1 cellular context compared by ENCODE assay signal in the genomic region with DNA sequence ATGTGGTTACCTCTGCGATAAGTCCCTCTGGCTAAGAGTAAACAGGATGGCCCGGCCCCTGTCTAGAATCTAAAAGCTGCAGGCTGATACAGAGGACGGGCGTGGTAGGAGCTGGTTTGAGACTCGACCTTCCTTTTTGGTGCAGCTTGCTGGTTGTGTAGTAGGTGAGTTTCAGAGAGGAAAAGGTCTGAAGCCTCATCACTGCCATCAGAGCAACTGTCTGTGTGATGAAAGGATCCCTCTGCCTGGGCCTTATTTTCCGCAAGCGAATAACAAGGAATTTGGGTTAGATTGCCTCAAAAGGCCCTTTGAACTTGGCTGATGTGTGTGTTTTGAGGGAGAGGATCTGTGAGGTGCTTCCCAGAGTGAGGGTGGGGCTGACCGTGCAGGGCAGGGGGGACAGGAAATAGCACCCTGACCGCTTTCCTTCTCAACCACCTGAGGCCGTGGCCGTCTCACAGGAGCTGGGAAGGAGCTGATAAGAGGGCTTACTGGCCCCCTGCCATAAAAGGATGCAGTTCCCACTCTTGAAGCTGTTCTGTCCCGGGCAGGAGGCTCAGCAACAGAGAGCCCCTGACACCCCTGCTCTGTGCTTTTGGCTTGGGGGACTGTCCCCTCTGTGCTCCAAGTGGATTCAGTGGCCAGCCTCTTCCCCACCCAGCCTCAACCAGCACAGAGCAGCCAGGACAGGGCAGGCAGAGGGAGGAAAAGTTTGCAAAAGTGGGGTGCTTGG.
TF ChIP-seq lines count a peak whose summit lies in the region.

No MANE protein-coding gene starts in this region.

TF ChIP-seq in GM23338, 12 proteins besides CTCF, POLR2A, EP300 and RAD21 (continued from another document):
- TF ChIP-seq, protein P1, sequence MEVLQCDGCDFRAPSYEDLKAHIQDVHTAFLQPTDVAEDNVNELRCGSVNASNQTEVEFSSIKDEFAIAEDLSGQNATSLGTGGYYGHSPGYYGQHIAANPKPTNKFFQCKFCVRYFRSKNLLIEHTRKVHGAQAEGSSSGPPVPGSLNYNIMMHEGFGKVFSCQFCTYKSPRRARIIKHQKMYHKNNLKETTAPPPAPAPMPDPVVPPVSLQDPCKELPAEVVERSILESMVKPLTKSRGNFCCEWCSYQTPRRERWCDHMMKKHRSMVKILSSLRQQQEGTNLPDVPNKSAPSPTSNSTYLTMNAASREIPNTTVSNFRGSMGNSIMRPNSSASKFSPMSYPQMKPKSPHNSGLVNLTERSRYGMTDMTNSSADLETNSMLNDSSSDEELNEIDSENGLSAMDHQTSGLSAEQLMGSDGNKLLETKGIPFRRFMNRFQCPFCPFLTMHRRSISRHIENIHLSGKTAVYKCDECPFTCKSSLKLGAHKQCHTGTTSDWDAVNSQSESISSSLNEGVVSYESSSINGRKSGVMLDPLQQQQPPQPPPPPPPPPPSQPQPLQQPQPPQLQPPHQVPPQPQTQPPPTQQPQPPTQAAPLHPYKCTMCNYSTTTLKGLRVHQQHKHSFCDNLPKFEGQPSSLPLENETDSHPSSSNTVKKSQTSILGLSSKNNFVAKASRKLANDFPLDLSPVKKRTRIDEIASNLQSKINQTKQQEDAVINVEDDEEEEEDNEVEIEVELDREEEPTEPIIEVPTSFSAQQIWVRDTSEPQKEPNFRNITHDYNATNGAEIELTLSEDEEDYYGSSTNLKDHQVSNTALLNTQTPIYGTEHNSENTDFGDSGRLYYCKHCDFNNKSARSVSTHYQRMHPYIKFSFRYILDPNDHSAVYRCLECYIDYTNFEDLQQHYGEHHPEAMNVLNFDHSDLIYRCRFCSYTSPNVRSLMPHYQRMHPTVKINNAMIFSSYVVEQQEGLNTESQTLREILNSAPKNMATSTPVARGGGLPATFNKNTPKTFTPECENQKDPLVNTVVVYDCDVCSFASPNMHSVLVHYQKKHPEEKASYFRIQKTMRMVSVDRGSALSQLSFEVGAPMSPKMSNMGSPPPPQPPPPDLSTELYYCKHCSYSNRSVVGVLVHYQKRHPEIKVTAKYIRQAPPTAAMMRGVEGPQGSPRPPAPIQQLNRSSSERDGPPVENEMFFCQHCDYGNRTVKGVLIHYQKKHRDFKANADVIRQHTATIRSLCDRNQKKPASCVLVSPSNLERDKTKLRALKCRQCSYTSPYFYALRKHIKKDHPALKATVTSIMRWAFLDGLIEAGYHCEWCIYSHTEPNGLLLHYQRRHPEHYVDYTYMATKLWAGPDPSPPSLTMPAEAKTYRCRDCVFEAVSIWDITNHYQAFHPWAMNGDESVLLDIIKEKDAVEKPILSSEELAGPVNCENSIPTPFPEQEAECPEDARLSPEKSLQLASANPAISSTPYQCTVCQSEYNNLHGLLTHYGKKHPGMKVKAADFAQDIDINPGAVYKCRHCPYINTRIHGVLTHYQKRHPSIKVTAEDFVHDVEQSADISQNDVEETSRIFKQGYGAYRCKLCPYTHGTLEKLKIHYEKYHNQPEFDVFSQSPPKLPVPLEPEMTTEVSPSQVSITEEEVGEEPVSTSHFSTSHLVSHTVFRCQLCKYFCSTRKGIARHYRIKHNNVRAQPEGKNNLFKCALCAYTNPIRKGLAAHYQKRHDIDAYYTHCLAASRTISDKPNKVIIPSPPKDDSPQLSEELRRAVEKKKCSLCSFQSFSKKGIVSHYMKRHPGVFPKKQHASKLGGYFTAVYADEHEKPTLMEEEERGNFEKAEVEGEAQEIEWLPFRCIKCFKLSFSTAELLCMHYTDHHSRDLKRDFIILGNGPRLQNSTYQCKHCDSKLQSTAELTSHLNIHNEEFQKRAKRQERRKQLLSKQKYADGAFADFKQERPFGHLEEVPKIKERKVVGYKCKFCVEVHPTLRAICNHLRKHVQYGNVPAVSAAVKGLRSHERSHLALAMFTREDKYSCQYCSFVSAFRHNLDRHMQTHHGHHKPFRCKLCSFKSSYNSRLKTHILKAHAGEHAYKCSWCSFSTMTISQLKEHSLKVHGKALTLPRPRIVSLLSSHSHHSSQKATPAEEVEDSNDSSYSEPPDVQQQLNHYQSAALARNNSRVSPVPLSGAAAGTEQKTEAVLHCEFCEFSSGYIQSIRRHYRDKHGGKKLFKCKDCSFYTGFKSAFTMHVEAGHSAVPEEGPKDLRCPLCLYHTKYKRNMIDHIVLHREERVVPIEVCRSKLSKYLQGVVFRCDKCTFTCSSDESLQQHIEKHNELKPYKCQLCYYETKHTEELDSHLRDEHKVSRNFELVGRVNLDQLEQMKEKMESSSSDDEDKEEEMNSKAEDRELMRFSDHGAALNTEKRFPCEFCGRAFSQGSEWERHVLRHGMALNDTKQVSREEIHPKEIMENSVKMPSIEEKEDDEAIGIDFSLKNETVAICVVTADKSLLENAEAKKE (CRISPR knock-in tag; IDR thresholded peaks at IDR 0.05) = no peak
- no peak for TF ChIP-seq EZH2 (IDR thresholded peaks at IDR 0.05; ENCODE audit: low read depth, unreplicated experiment)
- no peak for TF ChIP-seq ZNF114 (CRISPR knock-in tag; IDR thresholded peaks at IDR 0.05)
- TF ChIP-seq POLR2AphosphoS5 (IDR thresholded peaks at IDR 0.05; ENCODE audit: low read depth) = no peak
- TF ChIP-seq, protein P2, sequence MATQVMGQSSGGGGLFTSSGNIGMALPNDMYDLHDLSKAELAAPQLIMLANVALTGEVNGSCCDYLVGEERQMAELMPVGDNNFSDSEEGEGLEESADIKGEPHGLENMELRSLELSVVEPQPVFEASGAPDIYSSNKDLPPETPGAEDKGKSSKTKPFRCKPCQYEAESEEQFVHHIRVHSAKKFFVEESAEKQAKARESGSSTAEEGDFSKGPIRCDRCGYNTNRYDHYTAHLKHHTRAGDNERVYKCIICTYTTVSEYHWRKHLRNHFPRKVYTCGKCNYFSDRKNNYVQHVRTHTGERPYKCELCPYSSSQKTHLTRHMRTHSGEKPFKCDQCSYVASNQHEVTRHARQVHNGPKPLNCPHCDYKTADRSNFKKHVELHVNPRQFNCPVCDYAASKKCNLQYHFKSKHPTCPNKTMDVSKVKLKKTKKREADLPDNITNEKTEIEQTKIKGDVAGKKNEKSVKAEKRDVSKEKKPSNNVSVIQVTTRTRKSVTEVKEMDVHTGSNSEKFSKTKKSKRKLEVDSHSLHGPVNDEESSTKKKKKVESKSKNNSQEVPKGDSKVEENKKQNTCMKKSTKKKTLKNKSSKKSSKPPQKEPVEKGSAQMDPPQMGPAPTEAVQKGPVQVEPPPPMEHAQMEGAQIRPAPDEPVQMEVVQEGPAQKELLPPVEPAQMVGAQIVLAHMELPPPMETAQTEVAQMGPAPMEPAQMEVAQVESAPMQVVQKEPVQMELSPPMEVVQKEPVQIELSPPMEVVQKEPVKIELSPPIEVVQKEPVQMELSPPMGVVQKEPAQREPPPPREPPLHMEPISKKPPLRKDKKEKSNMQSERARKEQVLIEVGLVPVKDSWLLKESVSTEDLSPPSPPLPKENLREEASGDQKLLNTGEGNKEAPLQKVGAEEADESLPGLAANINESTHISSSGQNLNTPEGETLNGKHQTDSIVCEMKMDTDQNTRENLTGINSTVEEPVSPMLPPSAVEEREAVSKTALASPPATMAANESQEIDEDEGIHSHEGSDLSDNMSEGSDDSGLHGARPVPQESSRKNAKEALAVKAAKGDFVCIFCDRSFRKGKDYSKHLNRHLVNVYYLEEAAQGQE (IDR thresholded peaks at IDR 0.05; ENCODE audit: unreplicated experiment) = no peak
- TF ChIP-seq, protein P3, sequence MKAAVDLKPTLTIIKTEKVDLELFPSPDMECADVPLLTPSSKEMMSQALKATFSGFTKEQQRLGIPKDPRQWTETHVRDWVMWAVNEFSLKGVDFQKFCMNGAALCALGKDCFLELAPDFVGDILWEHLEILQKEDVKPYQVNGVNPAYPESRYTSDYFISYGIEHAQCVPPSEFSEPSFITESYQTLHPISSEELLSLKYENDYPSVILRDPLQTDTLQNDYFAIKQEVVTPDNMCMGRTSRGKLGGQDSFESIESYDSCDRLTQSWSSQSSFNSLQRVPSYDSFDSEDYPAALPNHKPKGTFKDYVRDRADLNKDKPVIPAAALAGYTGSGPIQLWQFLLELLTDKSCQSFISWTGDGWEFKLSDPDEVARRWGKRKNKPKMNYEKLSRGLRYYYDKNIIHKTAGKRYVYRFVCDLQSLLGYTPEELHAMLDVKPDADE (IDR thresholded peaks at IDR 0.05) = no peak
- TF ChIP-seq NANOG (IDR thresholded peaks at IDR 0.05; ENCODE audit: borderline replicate concordance) = no peak
- TF ChIP-seq CREB1 (CRISPR knock-in tag; IDR thresholded peaks at IDR 0.05; ENCODE audit: low read depth) = no peak
